ENCODE assay signal across 21 cellular contexts in genomic region chr6:104604643-104605042, GRCh38.
DNase-seq lines count a peak whose midpoint lies in the region; TF ChIP-seq lines count a peak whose summit lies in the region.
"Had no signal": no experiment of that assay in that cellular context is flagged by ENCODE, and none has a peak within 500 bp of the region (broad histone marks: within the 10 kb centered on the region; RNA-seq: fewer than 3 reads in every experiment).

No MANE protein-coding gene starts in this region.

- BruUV-seq in A673 (replicated peaks; lab: Mats Ljungman, UMichigan), result no TSS peak

- no peaks in the 10 kb centered on the region for H3K79me2 ChIP-seq in SK-N-SH (ENCODE audit: insufficient read depth)

- H2AFZ ChIP-seq in SK-N-SH (ENCODE audit: low read depth), result no peak overlapping the region
- H2AFZ ChIP-seq: GM23248 had no signal

- H3K4me2 ChIP-seq in SK-N-SH, result no peak overlapping the region
- H3K4me2 ChIP-seq: A549 had no signal

- 20% methylated on average over 2 of the region's 2 CpGs for WGBS in SK-N-SH (ENCODE audit: low lambda C conversion rate)

- no peaks in the 10 kb centered on the region for H3K9me2 ChIP-seq in SK-N-SH

- TF ChIP-seq RAD21 in SK-N-SH (IDR thresholded peaks at IDR 0.05; ENCODE audit: low read length), result no peak

- intact Hi-C loops in A673 (cut with micrococcal nuclease; ENCODE audit: unreplicated experiment), result no loop called here
- intact Hi-C loops in ascending aorta (cut with DNase I), result no loop called here

- H3K9me3 ChIP-seq in A673 (ENCODE audit: low read depth, low read length, poor library complexity, severe bottlenecking), result no peaks in the 10 kb centered on the region
- H3K9me3 ChIP-seq in HEK293 (ENCODE audit: control insufficient read depth, insufficient read depth, low read depth, low read length), result no peaks in the 10 kb centered on the region
- no peaks in the 10 kb centered on the region for H3K9me3 ChIP-seq in SK-N-SH
- H3K9me3 ChIP-seq in ascending aorta, result no peaks in the 10 kb centered on the region
- H3K9me3 ChIP-seq: A549, HAP-1 had no signal

- H3K36me3 ChIP-seq in A673 (ENCODE audit: insufficient read depth, low read length, poor library complexity, severe bottlenecking), result no peaks in the 10 kb centered on the region
- no peaks in the 10 kb centered on the region for H3K36me3 ChIP-seq in HEK293 (ENCODE audit: control insufficient read depth in 2 of 2, insufficient read depth in 1 of 2, low read length in 2 of 2)
- H3K36me3 ChIP-seq in SK-N-SH (replicated peaks in 1 of 2; ENCODE audit: control insufficient read depth in 1 of 2, insufficient read depth in 2 of 2, low read length in 1 of 2), result no peaks in the 10 kb centered on the region
- no peaks in the 10 kb centered on the region for H3K36me3 ChIP-seq in ascending aorta
- H3K36me3 ChIP-seq: HAP-1 had no signal

- H3K4me1 ChIP-seq in A673 (ENCODE audit: insufficient read depth, low read length, poor library complexity, severe bottlenecking) (peaks cover 45% of the 10 kb centered on the region), HEK293 (ENCODE audit: control insufficient read depth, insufficient read depth, low read length) (no peaks in the 10 kb centered on the region), SK-N-SH (ENCODE audit: control insufficient read depth in 1 of 2, insufficient read depth in 2 of 2, low read depth in 1 of 2, low read length in 1 of 2) (peaks cover 9 to 16% of the 10 kb centered on the region in 2 experiments), ascending aorta (no peaks in the 10 kb centered on the region)
- H3K4me1 ChIP-seq: A549, HAP-1 had no signal

- H3K27me3 ChIP-seq in A673 (replicated peaks; ENCODE audit: insufficient read depth, low read depth, low read length, poor library complexity) (no peaks in the 10 kb centered on the region), SK-N-SH (ENCODE audit: insufficient read depth) (no peaks in the 10 kb centered on the region), ascending aorta (no peaks in the 10 kb centered on the region)

- peak; percentile 13 for DNase-seq in A673 (ENCODE audit: low spot score)
- peak; percentile 32 for DNase-seq in SK-N-SH
- peak; percentile 5 for DNase-seq in fibroblast of mammary gland (ENCODE audit: low read depth)
- no peak for DNase-seq in NCI-H187 treated with DMSO at 0.1 percent for 48 hours (lab: John Stamatoyannopoulos, UW)
- DNase-seq in NCI-H1048 (lab: John Stamatoyannopoulos, UW), result no peak
- no peak for DNase-seq in ascending aorta (ENCODE audit: low spot score in 2 of 2)
- no peak for DNase-seq in putamen (ENCODE audit: low spot score)
- DNase-seq: C1 segment of cervical spinal cord; CD4-positive, CD25-positive, alpha-beta regulatory T cell; CD8-positive, alpha-beta memory T cell; COR-L47; DMS 273 treated with DMSO at 0.1 percent for 48 hours; DMS53; DND-41; GM23248; HFFc6 had no signal

- TF ChIP-seq EP300 in SK-N-SH (IDR thresholded peaks at IDR 0.05; ENCODE audit: borderline replicate concordance in 1 of 2, low read depth in 1 of 2, low read length in 1 of 2), result peak in 1 of 2 experiments; percentile 81; a peak in 1 of 4 replicates

- H3K9ac ChIP-seq in SK-N-SH, result no peak overlapping the region
- H3K9ac ChIP-seq: GM23248 had no signal

- POLR2A ChIA-PET in A673 (lab: Charles Lee; ENCODE audit: low non-redundant PET), result no interaction called here
- POLR2A ChIA-PET in HEK293 (lab: Yijun Ruan, JAX), result no interaction called here
- POLR2A ChIA-PET in SK-N-SH (lab: Yijun Ruan, JAX), result no interaction called here

- no peak overlapping the region for H3K4me3 ChIP-seq in A673 (ENCODE audit: low read depth, low read length, poor library complexity, severe bottlenecking)
- no peak overlapping the region for H3K4me3 ChIP-seq in HEK293 (ENCODE audit: low read depth, low read length)
- H3K4me3 ChIP-seq in SK-N-SH (ENCODE audit: low read depth in 2 of 2, low read length in 1 of 2), result no peak overlapping the region
- no peak overlapping the region for H3K4me3 ChIP-seq in fibroblast of mammary gland (ENCODE audit: control insufficient read depth, low read depth, low read length)
- H3K4me3 ChIP-seq in ascending aorta, result no peak overlapping the region
- H3K4me3 ChIP-seq: A549, GM23248, HAP-1 had no signal

- no peak for TF ChIP-seq CTCF in A673 (conservative IDR thresholded peaks at IDR 0.05; ENCODE audit: low read depth, low read length)
- no peak for TF ChIP-seq CTCF in HEK293 (tag by site-specific recombination; IDR thresholded peaks at IDR 0.05)
- no peak for TF ChIP-seq CTCF in SK-N-SH (IDR thresholded peaks at IDR 0.05)
- no peak for TF ChIP-seq CTCF in fibroblast of mammary gland (conservative IDR thresholded peaks at IDR 0.05; ENCODE audit: control insufficient read depth, insufficient read depth, low read depth, low read length)
- TF ChIP-seq CTCF in ascending aorta (IDR thresholded peaks at IDR 0.05), result no peak

- CTCF ChIA-PET in A673 (lab: Charles Lee) (no interaction called here), HEK293 (lab: Yijun Ruan, JAX) (interaction anchor here (0.7 kb wide), 1 partner anchor 1092 kb away, joined by 3 read pairs; no protein-coding TSS in a partner anchor), SK-N-SH (lab: Yijun Ruan, JAX) (no interaction called here)

- H3F3A ChIP-seq in SK-N-SH (replicated peaks; ENCODE audit: insufficient read depth), result no peaks in the 10 kb centered on the region

- H4K20me1 ChIP-seq in SK-N-SH (ENCODE audit: insufficient read depth), result no peaks in the 10 kb centered on the region

- H3K27ac ChIP-seq in A673 (ENCODE audit: low read depth, low read length, poor library complexity, severe bottlenecking) (no peak overlapping the region), HEK293 (ENCODE audit: extremely low read depth, low read depth, low read length) (no peak overlapping the region), SK-N-SH (ENCODE audit: low read depth in 2 of 2, low read length in 1 of 2) (peak overlapping the region in 1 of 2 experiments; percentile 43; a peak in 1 of 4 replicates), ascending aorta (no peak overlapping the region)
- H3K27ac ChIP-seq: 22Rv1, A549, GM23248, HL-60 had no signal

TF ChIP-seq in HEK293, 187 proteins besides CTCF, POLR2A, EP300 and RAD21:
- TF ChIP-seq ZBTB1 (tag by site-specific recombination; IDR thresholded peaks at IDR 0.05), result no peak
- peak; percentile 43; the same call in 1 of the 2 replicates for TF ChIP-seq ZNF23 (tag by site-specific recombination; IDR thresholded peaks at IDR 0.05; ENCODE audit: borderline replicate concordance)

TF ChIP-seq in SK-N-SH, 30 proteins besides CTCF, POLR2A, EP300 and RAD21 (continues in another document):
- TF ChIP-seq NRF1 (IDR thresholded peaks at IDR 0.05; ENCODE audit: low read depth, low read length) (no peak), USF1 (IDR thresholded peaks at IDR 0.05; ENCODE audit: borderline replicate concordance, low read depth) (no peak), MXI1 (IDR thresholded peaks at IDR 0.05; ENCODE audit: low read depth, low read length) (no peak), TEAD4 (IDR thresholded peaks at IDR 0.05; ENCODE audit: borderline replicate concordance, insufficient read depth) (no peak), SMC3 (IDR thresholded peaks at IDR 0.05; ENCODE audit: low read depth, low read length) (no peak), GATA2 (CRISPR knock-in tag; IDR thresholded peaks at IDR 0.05) (0 out of 2 replicates have a peak, but pooled peaks have one; percentile 10), POLR2AphosphoS5 (IDR thresholded peaks at IDR 0.05; ENCODE audit: low read depth, low read length) (peak; percentile 47; the same call in 1 of the 2 replicates), IRF3 (IDR thresholded peaks at IDR 0.05; ENCODE audit: low read depth, low read length) (no peak), NFIC (IDR thresholded peaks at IDR 0.05; ENCODE audit: borderline replicate concordance) (no peak), EZH2phosphoT487 (IDR thresholded peaks at IDR 0.05; ENCODE audit: borderline replicate concordance, low read depth) (no peak)
- TF ChIP-seq, protein P1, sequence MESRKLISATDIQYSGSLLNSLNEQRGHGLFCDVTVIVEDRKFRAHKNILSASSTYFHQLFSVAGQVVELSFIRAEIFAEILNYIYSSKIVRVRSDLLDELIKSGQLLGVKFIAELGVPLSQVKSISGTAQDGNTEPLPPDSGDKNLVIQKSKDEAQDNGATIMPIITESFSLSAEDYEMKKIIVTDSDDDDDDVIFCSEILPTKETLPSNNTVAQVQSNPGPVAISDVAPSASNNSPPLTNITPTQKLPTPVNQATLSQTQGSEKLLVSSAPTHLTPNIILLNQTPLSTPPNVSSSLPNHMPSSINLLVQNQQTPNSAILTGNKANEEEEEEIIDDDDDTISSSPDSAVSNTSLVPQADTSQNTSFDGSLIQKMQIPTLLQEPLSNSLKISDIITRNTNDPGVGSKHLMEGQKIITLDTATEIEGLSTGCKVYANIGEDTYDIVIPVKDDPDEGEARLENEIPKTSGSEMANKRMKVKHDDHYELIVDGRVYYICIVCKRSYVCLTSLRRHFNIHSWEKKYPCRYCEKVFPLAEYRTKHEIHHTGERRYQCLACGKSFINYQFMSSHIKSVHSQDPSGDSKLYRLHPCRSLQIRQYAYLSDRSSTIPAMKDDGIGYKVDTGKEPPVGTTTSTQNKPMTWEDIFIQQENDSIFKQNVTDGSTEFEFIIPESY (IDR thresholded peaks at IDR 0.05; ENCODE audit: borderline replicate concordance, low read depth), result no peak
- TF ChIP-seq, protein P2, sequence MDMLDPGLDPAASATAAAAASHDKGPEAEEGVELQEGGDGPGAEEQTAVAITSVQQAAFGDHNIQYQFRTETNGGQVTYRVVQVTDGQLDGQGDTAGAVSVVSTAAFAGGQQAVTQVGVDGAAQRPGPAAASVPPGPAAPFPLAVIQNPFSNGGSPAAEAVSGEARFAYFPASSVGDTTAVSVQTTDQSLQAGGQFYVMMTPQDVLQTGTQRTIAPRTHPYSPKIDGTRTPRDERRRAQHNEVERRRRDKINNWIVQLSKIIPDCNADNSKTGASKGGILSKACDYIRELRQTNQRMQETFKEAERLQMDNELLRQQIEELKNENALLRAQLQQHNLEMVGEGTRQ (IDR thresholded peaks at IDR 0.05; ENCODE audit: borderline replicate concordance, low read depth, low read length), result no peak

Comparison
In these comparisons a context has a peak if more than half of its experiments do, and no peak if none do; other contexts are left out.
1. DNase-seq: peak in A673 (single experiment), SK-N-SH (single experiment) and fibroblast of mammary gland (single experiment); none in NCI-H187 treated with DMSO at 0.1 percent for 48 hours (single experiment), NCI-H1048 (single experiment), ascending aorta (0 of 2) and putamen (single experiment).